In the genomic region with DNA sequence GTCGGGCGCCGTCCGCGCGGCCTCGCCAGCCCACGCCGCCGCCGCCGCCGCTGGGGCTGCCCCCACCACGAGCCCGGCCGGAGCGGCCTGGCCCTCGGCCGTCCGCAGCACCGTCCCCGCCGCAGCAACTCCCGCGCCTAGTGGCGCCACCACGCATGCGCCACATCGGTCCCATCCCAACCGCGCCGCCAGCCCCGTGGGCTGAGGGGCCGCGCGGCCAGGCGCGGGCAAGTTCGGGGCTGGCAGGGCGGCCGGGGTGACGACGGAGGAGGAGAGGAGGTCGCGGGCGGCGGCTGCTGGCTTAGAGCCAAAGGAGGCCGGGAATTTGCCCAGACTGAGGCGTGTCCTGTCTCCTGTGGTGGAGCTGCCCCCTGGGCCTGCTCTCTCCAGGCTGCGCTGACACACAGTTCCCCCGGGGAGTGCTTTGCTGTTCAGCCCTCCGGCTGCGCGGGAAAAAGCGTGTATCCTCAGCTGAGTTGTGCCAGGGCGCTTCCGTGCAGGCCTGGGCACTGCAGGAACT, we compare ENCODE assay signal across 9 cellular contexts. TPM values are rescaled to one million over a fixed set of nuclear protein-coding genes. Genes with fewer than 3 reads are reported as not detected.
A peak's percentile ranks its signal among the peaks of the same experiment; 100 is the strongest.
DNase-seq lines count a peak whose midpoint lies in the region; ATAC-seq and FAIRE-seq lines count a peak whose summit lies in the region.
"Had no signal": no experiment of that assay in that cellular context is flagged by ENCODE, and none has a peak within 500 bp of the region (broad histone marks: within the 10 kb centered on the region; RNA-seq: fewer than 3 reads in every experiment).

A gene (minus strand): TSS at position 298 of the 520 bp plus-strand sequence. CDS start 132 bp downstream, at position 166.

- no peaks in the 10 kb centered on the region for H3K36me3 ChIP-seq in skeletal muscle tissue (ENCODE audit: control insufficient read depth in 3 of 3, insufficient read depth in 3 of 3, low read length in 3 of 3)
- H3K36me3 ChIP-seq: BLaER1 treated with 17β-estradiol and CSF1 and Interleukin-3, amounts not matched to agents 10 nM and 100 nM had no signal

- H3K4me3 ChIP-seq in skeletal muscle tissue (ENCODE audit: low read length in 3 of 3), result peak within 1 kb of the TSS; percentile 66 to 83 (median 80)
- H3K4me3 ChIP-seq: BLaER1 treated with 17β-estradiol and CSF1 and Interleukin-3, amounts not matched to agents 10 nM and 100 nM had no signal

- peak; percentile 44 for FAIRE-seq in RCC 7860 (lab: Jason Lieb, UNC)

- peak; percentile 13 to 48 for ATAC-seq in activated CD4-positive, CD25-positive, alpha-beta regulatory T cell treated with anti-CD3 and anti-CD28 coated beads, Interleukin-2, amount 50 U/mL, for 24 hours
- ATAC-seq in HG03571 (IDR thresholded peaks at IDR 0.05; ENCODE audit: unreplicated experiment), result peak; percentile 64

- DNase-seq in activated CD4-positive, CD25-positive, alpha-beta regulatory T cell treated with anti-CD3 and anti-CD28 coated beads, Interleukin-2, amount 50 U/mL, for 72 hours, result no peak
- DNase-seq in RCC 7860 (ENCODE audit: low spot score) (peak; percentile 89), inferior parietal cortex (ENCODE audit: extremely low spot score) (peak; percentile 71), NK-92 (lab: John Stamatoyannopoulos, UW; ENCODE audit: unreplicated experiment) (no peak)

- no peaks in the 10 kb centered on the region for H3K9me3 ChIP-seq in skeletal muscle tissue (ENCODE audit: control insufficient read depth in 3 of 3, low read length in 3 of 3)

- peak within 1 kb of the TSS; percentile 81 to 91 (median 84) for H3K9ac ChIP-seq in skeletal muscle tissue (ENCODE audit: low read depth in 1 of 3, low read length in 3 of 3)
- H3K9ac ChIP-seq: BLaER1 treated with 17β-estradiol and CSF1 and Interleukin-3, amounts not matched to agents 10 nM and 100 nM had no signal

- H3K27ac ChIP-seq in cingulate gyrus (ENCODE audit: low read depth, low read length) (peak within 1 kb of the TSS; percentile 85), skeletal muscle tissue (ENCODE audit: low read depth, low read length) (peak within 1 kb of the TSS; percentile 92)
- H3K27ac ChIP-seq: BLaER1 treated with 17β-estradiol and CSF1 and Interleukin-3, amounts not matched to agents 10 nM and 100 nM had no signal

- peaks cover 0 to 13% (median 3%) of the 10 kb centered on the region in 3 donors for H3K4me1 ChIP-seq in skeletal muscle tissue (ENCODE audit: control insufficient read depth in 3 of 3, insufficient read depth in 3 of 3, low read length in 3 of 3)
- H3K4me1 ChIP-seq: BLaER1 treated with 17β-estradiol and CSF1 and Interleukin-3, amounts not matched to agents 10 nM and 100 nM had no signal

- no peaks in the 10 kb centered on the region for H3K27me3 ChIP-seq in skeletal muscle tissue (ENCODE audit: control insufficient read depth in 3 of 3, insufficient read depth in 3 of 3, low read length in 3 of 3)
- H3K27me3 ChIP-seq: BLaER1 treated with 17β-estradiol and CSF1 and Interleukin-3, amounts not matched to agents 10 nM and 100 nM had no signal

RNA-seq across cellular contexts. Expression of the gene that starts here (rescaled TPM):
- 9.9 TPM for total RNA-seq in skeletal muscle tissue

Comparison
In these comparisons a context has a peak if more than half of its experiments do, and no peak if none do; other contexts are left out.
1. DNase-seq: peak in RCC 7860 (single experiment) and inferior parietal cortex (single experiment); none in activated CD4-positive, CD25-positive, alpha-beta regulatory T cell treated with anti-CD3 and anti-CD28 coated beads, Interleukin-2, amount 50 U/mL, for 72 hours (single experiment) and NK-92 (single experiment).